30 cellular contexts compared by ENCODE assay signal in genomic region chr1:182478238-182478637, GRCh38. TPM values are rescaled to one million over a fixed set of nuclear protein-coding genes. Genes with fewer than 3 reads are reported as not detected.
"Had no signal": no experiment of that assay in that cellular context is flagged by ENCODE, and none has a peak within 500 bp of the region (broad histone marks: within the 10 kb centered on the region; RNA-seq: fewer than 3 reads in every experiment).

No MANE protein-coding gene starts in this region.

- H3K4me3 ChIP-seq: stomach, suprapubic skin, testis, thoracic aorta, thyroid gland, tibial artery, tibial nerve, transverse colon, upper lobe of left lung, upper lobe of right lung, uterus, vagina had no signal

- DNase-seq: stimulated activated CD4-positive, alpha-beta T cell treated with anti-CD3 and anti-CD28 coated beads, Interleukin-2, amount 100 ng/mL, for 48 hours; stimulated activated CD4-positive, alpha-beta T cell treated with anti-CD3 and anti-CD28 coated beads, Interleukin-4, amount 100 ng/mL, for 1 hour; stimulated activated CD4-positive, alpha-beta T cell treated with anti-CD3 and anti-CD28 coated beads, Interleukin-4, amount 100 ng/mL, for 24 hours; stimulated activated CD4-positive, alpha-beta T cell treated with anti-CD3 and anti-CD28 coated beads, Interleukin-4, amount 100 ng/mL, for 4 hours; stimulated activated CD8-positive, alpha-beta memory T cell treated with anti-CD3 and anti-CD28 coated beads, Interleukin-4, amount 100 ng/mL, for 48 hours; stimulated activated naive B cell treated with anti-CD40 and anti-IgM and Interleukin-4, amounts not matched to agents 10 μg/mL and 1 μg/mL and 100 μg/mL, for 72 hours; stimulated activated naive CD4-positive, alpha-beta T cell; stimulated activated naive CD4-positive, alpha-beta T cell treated with Interleukin-2 at 50 U/mL for 16 hours; stimulated activated naive CD8-positive, alpha-beta T cell treated with anti-CD3 and anti-CD28 coated beads, Interleukin-15, amount 100 ng/mL, for 72 hours; stimulated activated naive CD8-positive, alpha-beta T cell treated with anti-CD3 and anti-CD28 coated beads, Interleukin-15, Interleukin-2, amounts not matched to agents 100 U/mL and 50 U/mL, for 24 hours; stomach; substantia nigra; testis; thyroid gland; tibial artery; transverse colon; trophoblast cell; upper lobe of left lung; upper lobe of right lung; uterus had no signal

- H3K36me3 ChIP-seq: stomach, suprapubic skin, thoracic aorta, thyroid gland, tibial artery, tibial nerve, transverse colon, upper lobe of left lung, upper lobe of right lung, uterus, vagina had no signal

- H3K27ac ChIP-seq: stomach, suprapubic skin, testis, thoracic aorta, thyroid gland, tibial artery, tibial nerve, transverse colon, upper lobe of left lung, upper lobe of right lung, uterus, vagina had no signal

- ATAC-seq: stimulated activated effector memory CD8-positive, alpha-beta T cell treated with anti-CD3 and anti-CD28 coated beads, Interleukin-12 subunit alpha, Interleukin-12 subunit beta, amount 100 ng/mL, for 72 hours; stimulated activated memory B cell treated with anti-CD40 and anti-IgM and Interleukin-4, amounts not matched to agents 10 μg/mL and 1 μg/mL and 100 μg/mL, for 72 hours; stimulated activated naive B cell treated with anti-CD40 and anti-IgM and Interleukin-4, amounts not matched to agents 10 μg/mL and 1 μg/mL and 100 μg/mL, for 72 hours; stimulated activated naive CD8-positive, alpha-beta T cell treated with anti-CD3 and anti-CD28 coated beads, Interleukin-15, amount 100 ng/mL, for 72 hours; stimulated activated naive CD8-positive, alpha-beta T cell treated with anti-CD3 and anti-CD28 coated beads, Interleukin-15, Interleukin-2, amounts not matched to agents 100 U/mL and 50 U/mL, for 24 hours; upper lobe of right lung had no signal

- H3K27me3 ChIP-seq: testis, thyroid gland, tibial artery, tibial nerve, transverse colon, upper lobe of left lung, vagina had no signal

- H3K9me3 ChIP-seq: testis, thyroid gland, upper lobe of right lung, uterus had no signal

- H3K4me1 ChIP-seq: stomach, suprapubic skin, testis, thyroid gland, tibial artery, tibial nerve, transverse colon, upper lobe of left lung, upper lobe of right lung, uterus, vagina had no signal

- FAIRE-seq: urothelium cell line had no signal

RNA-seq across cellular contexts. Expression of gene RGSL1, which starts 28.3 kb away (rescaled TPM):
- total RNA-seq: stomach, suprapubic skin, temporal lobe, thoracic aorta, tibial nerve, transverse colon, upper lobe of left lung, upper lobe of right lung, ureter, urinary bladder, uterus, vagina had no signal
- polyA plus RNA-seq: stomach, urinary bladder had no signal
